ENCODE assay signal across 1 cellular context in genomic region chr22:37953062-37953436, GRCh38.
TF ChIP-seq lines count a peak whose summit lies in the region.

No MANE protein-coding gene starts in this region.

TF ChIP-seq in GM23338, 12 proteins besides CTCF, POLR2A, EP300 and RAD21 (continued from another document):
- TF ChIP-seq ZNF331 (CRISPR knock-in tag; IDR thresholded peaks at IDR 0.05; ENCODE audit: low read depth) (no peak), JUNB (IDR thresholded peaks at IDR 0.05; ENCODE audit: unreplicated experiment) (no peak), REST (IDR thresholded peaks at IDR 0.05; ENCODE audit: unreplicated experiment) (no peak)
